17 cellular contexts compared by ENCODE assay signal in the genomic region with DNA sequence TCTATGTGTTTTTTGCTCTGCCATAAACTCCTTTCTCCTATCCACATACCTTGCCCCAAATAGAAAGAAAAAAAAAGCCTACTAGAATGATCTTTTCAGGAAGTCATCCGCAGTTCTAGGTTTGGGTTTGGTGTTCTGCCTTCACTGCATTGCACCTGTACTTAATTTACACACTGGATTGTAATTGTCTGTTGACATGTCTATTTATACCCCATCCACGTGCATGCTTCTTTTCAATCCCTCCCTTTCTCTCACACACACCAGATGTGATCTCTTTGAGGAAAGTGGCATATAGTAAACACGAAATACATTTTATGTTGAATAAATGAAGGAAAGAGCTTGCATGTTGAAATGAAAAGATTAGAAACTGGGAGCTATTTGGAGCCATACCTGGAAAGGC.
"Had no signal": no experiment of that assay in that cellular context is flagged by ENCODE, and none has a peak within 500 bp of the region (broad histone marks: within the 10 kb centered on the region; RNA-seq: fewer than 3 reads in every experiment).

No MANE protein-coding gene starts in this region.

- H2AFZ ChIP-seq: parathyroid adenoma had no signal

- ATAC-seq: activated CD8-positive, alpha-beta T cell treated with anti-CD3 and anti-CD28 coated beads for 36 hours; activated T-cell treated with anti-CD3 and anti-CD28 coated beads, Interleukin-2, amount 50 U/mL, for 4 hours had no signal

- H3K9me3 ChIP-seq: adrenal gland, sigmoid colon, suprapubic skin, upper lobe of left lung had no signal

- H3K27ac Mint-ChIP-seq: activated B cell treated with CpG ODN at 0.5 μM for 24 hours; activated CD8-positive, alpha-beta T cell treated with anti-CD3 and anti-CD28 coated beads for 36 hours; activated naive CD4-positive, alpha-beta T cell treated with anti-CD3 and anti-CD28 coated beads, Interleukin-2, amount 50 U/mL, for 24 hours; naive B cell; stimulated activated naive CD8-positive, alpha-beta T cell treated with anti-CD3 and anti-CD28 coated beads, Interleukin-15, Interleukin-2, amounts not matched to agents 100 ng/mL and 50 ng/mL, for 24 hours had no signal

- H3K79me2 ChIP-seq: parathyroid adenoma had no signal

- H3K27me3 ChIP-seq: adrenal gland, sigmoid colon, spleen, suprapubic skin, upper lobe of left lung had no signal

- H3K27me3 Mint-ChIP-seq: activated B cell treated with CpG ODN at 0.5 μM for 24 hours; activated CD8-positive, alpha-beta T cell treated with anti-CD3 and anti-CD28 coated beads for 36 hours; activated naive CD4-positive, alpha-beta T cell treated with anti-CD3 and anti-CD28 coated beads, Interleukin-2, amount 50 U/mL, for 24 hours; naive B cell; stimulated activated naive CD8-positive, alpha-beta T cell treated with anti-CD3 and anti-CD28 coated beads, Interleukin-15, Interleukin-2, amounts not matched to agents 100 ng/mL and 50 ng/mL, for 24 hours had no signal

- H3K27ac ChIP-seq: adrenal gland, epithelial cell of prostate, parathyroid adenoma, sigmoid colon, spleen, suprapubic skin, upper lobe of left lung had no signal

- H3K4me1 ChIP-seq: adrenal gland, parathyroid adenoma, sigmoid colon, spleen, suprapubic skin, upper lobe of left lung had no signal

- H3K4me3 Mint-ChIP-seq: activated B cell treated with CpG ODN at 0.5 μM for 24 hours; activated CD8-positive, alpha-beta T cell treated with anti-CD3 and anti-CD28 coated beads for 36 hours; activated naive CD4-positive, alpha-beta T cell treated with anti-CD3 and anti-CD28 coated beads, Interleukin-2, amount 50 U/mL, for 24 hours; activated T-cell treated with anti-CD3 and anti-CD28 coated beads, Interleukin-2, amount 50 U/mL, for 4 hours; naive B cell; stimulated activated naive CD8-positive, alpha-beta T cell treated with anti-CD3 and anti-CD28 coated beads, Interleukin-15, Interleukin-2, amounts not matched to agents 100 ng/mL and 50 ng/mL, for 24 hours had no signal

- H3K9ac ChIP-seq: parathyroid adenoma had no signal

- H3K36me3 Mint-ChIP-seq: activated naive CD4-positive, alpha-beta T cell treated with anti-CD3 and anti-CD28 coated beads, Interleukin-2, amount 50 U/mL, for 24 hours; naive B cell had no signal

- DNase-seq: activated B cell treated with CpG ODN at 0.5 μM for 24 hours; activated CD4-positive, alpha-beta T cell treated with anti-CD3 and anti-CD28 coated beads for 48 hours; activated CD8-positive, alpha-beta T cell treated with anti-CD3 and anti-CD28 coated beads for 36 hours; activated effector memory CD4-positive, alpha-beta T cell treated with Interleukin-2 at 50 U/mL for 16 hours; activated T-cell treated with anti-CD3 and anti-CD28 coated beads, Interleukin-2, amount 50 U/mL, for 4 hours; adrenal gland; dermis blood vessel endothelial cell; mammary epithelial cell; naive B cell; sigmoid colon; spleen; upper lobe of left lung had no signal

- H3K4me1 Mint-ChIP-seq: activated B cell treated with CpG ODN at 0.5 μM for 24 hours; activated naive CD4-positive, alpha-beta T cell treated with anti-CD3 and anti-CD28 coated beads, Interleukin-2, amount 50 U/mL, for 24 hours; naive B cell had no signal

- H3K4me3 ChIP-seq: adrenal gland, sigmoid colon, spleen, suprapubic skin, upper lobe of left lung had no signal

- H3K36me3 ChIP-seq: adrenal gland, sigmoid colon, spleen, suprapubic skin, upper lobe of left lung had no signal
